In the genomic region with DNA sequence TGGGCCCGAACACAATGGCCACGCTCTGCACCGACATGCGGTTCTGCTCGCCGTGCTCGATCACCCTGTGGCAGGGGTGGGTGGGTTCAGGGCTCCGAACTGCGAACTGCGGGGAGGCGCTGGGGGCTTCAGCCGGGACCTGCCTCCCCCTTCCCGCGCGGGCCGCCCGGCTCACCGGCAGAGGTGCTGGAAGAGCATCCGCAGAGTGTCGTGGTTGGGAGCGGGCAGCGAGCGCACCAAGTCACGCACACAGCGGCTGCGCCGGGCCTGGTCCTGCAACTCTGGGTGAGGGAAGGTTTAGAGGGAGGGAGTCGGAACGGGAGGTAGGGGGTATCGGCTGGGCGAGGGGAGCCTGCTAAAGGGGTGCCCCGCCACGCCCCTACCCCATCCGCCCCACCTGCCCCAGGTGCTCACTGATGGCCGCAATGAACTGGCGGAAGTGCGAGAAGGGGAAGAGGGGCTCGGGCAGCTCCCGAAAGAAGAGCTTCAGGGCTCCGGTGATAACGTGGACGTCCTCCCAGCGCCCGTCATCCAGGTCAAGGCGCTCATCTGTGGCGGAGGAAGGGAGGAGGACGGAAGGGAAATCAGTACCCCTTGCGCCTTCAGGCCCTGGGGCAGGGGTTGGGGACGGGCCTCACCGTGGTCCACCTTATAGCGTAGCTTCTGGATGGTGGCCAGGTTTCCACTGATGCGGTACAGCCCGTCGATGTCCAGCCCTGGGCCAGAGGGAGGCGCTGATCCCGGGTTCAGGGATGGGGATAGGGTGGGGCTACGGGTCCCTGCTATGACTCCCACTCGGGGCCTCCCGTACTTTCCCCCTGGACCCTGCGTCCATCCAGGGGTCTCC, we compare ENCODE assay signal across 11 cellular contexts. TPM values are rescaled to one million over a fixed set of nuclear protein-coding genes. Genes with fewer than 3 reads are reported as not detected.
DNase-seq lines count a peak whose midpoint lies in the region; ATAC-seq and TF ChIP-seq lines count a peak whose summit lies in the region.
"Had no signal": no experiment of that assay in that cellular context is flagged by ENCODE, and none has a peak within 500 bp of the region (broad histone marks: within the 10 kb centered on the region; RNA-seq: fewer than 3 reads in every experiment).

No MANE protein-coding gene starts in this region.

- DNase-seq in H9 (peak; percentile 41), dorsolateral prefrontal cortex (no peak), mesenchymal stem cell (no peak), stomach (no peak), AG08396 (ENCODE audit: low spot score) (no peak), PC-3 (no peak)
- no peak for DNase-seq in activated CD4-positive, alpha-beta T cell treated with anti-CD3 and anti-CD28 coated beads, Interleukin-2, amount 50 U/mL, for 4 hours

- POLR2A ChIA-PET in PC-3 (lab: Charles Lee; ENCODE audit: unreplicated experiment), result no interaction called here

- H3K36me3 ChIP-seq in mesenchymal stem cell (ENCODE audit: control insufficient read depth in 1 of 2, insufficient read depth in 2 of 2, low read depth in 1 of 2, low read length in 2 of 2) (peaks cover 15 to 21% of the 10 kb centered on the region in 2 experiments), stomach (peaks cover 15 to 73% (median 62%) of the 10 kb centered on the region in 4 donors), PC-3 (ENCODE audit: low read depth, low read length) (peaks cover 36% of the 10 kb centered on the region; the same call in 1 of the 2 replicates)
- H3K36me3 ChIP-seq: pancreas had no signal

- H3K9me2 ChIP-seq in PC-3 (replicated peaks; ENCODE audit: low read length), result no peaks in the 10 kb centered on the region
- H3K9me2 ChIP-seq: SK-N-SH had no signal

- BruUV-seq in PC-3 (replicated peaks; lab: Mats Ljungman, UMichigan), result no TSS peak

- H3K36me3 Mint-ChIP-seq in H9 (ENCODE audit: insufficient read depth in 1 of 3, low read depth in 3 of 3), result peaks cover 0 to 7% (median 7%) of the 10 kb centered on the region in 3 experiments; a peak in 4 of 7 replicates

- H4K8ac ChIP-seq in H9 (replicated peaks; ENCODE audit: insufficient read length, low read depth, low read length), result no peak overlapping the region
- peak overlapping the region; percentile 89 for H4K8ac ChIP-seq in mesenchymal stem cell (ENCODE audit: low read length)

- H3F3A ChIP-seq in PC-3 (ENCODE audit: low read length, unreplicated experiment), result no peaks in the 10 kb centered on the region

- ATAC-seq in PC-3 (no peak), GM19324 (IDR thresholded peaks at IDR 0.05; ENCODE audit: low FRiP score, unreplicated experiment) (no peak)

- no peaks in the 10 kb centered on the region for H3K27me3 ChIP-seq in H9 (ENCODE audit: insufficient read depth, low read length)
- H3K27me3 ChIP-seq in dorsolateral prefrontal cortex, result no peaks in the 10 kb centered on the region
- H3K27me3 ChIP-seq in mesenchymal stem cell (ENCODE audit: control insufficient read depth in 1 of 2, insufficient read depth in 1 of 2, low read length in 2 of 2), result peaks cover 0 to 15% of the 10 kb centered on the region in 2 experiments
- H3K27me3 ChIP-seq in stomach, result no peaks in the 10 kb centered on the region
- no peaks in the 10 kb centered on the region for H3K27me3 ChIP-seq in PC-3 (ENCODE audit: low read length)
- H3K27me3 ChIP-seq: pancreas had no signal

- peaks cover 2% of the 10 kb centered on the region; the same call in 1 of the 2 replicates for H3K4me1 ChIP-seq in H9 (ENCODE audit: insufficient read depth, low read length)
- H3K4me1 ChIP-seq in mesenchymal stem cell (ENCODE audit: control insufficient read depth, insufficient read depth, low read depth, low read length), result peaks cover 9% of the 10 kb centered on the region
- peaks cover 8 to 15% (median 11%) of the 10 kb centered on the region in 4 donors for H3K4me1 ChIP-seq in stomach
- no peaks in the 10 kb centered on the region for H3K4me1 ChIP-seq in PC-3 (ENCODE audit: insufficient read depth, low read length)

- no peak overlapping the region for H2AFZ ChIP-seq in H9 (ENCODE audit: low read length)
- peak overlapping the region; percentile 55 for H2AFZ ChIP-seq in mesenchymal stem cell (ENCODE audit: low read depth, low read length)
- no peak overlapping the region for H2AFZ ChIP-seq in PC-3 (ENCODE audit: low read length)

- WGBS in H9 (ENCODE audit: extremely low coverage, insufficient read length, low lambda C conversion rate), result no CpG with 5 or more reads among the region's 60 CpGs
- WGBS in mesenchymal stem cell, result 94% methylated on average over 59 of the region's 60 CpGs
- 76 to 86% (median 82%) methylated on average over 52 to 60 of the region's 60 CpGs for WGBS in stomach, 5 donors

- no peaks in the 10 kb centered on the region for H3K9me3 ChIP-seq in H9 (ENCODE audit: control insufficient read depth, low read depth, low read length)
- no peaks in the 10 kb centered on the region for H3K9me3 ChIP-seq in mesenchymal stem cell (ENCODE audit: control insufficient read depth, low read length)
- no peaks in the 10 kb centered on the region for H3K9me3 ChIP-seq in stomach
- no peaks in the 10 kb centered on the region for H3K9me3 ChIP-seq in PC-3 (ENCODE audit: low read length)
- H3K9me3 ChIP-seq: pancreas, SK-N-SH had no signal

- H4K20me1 ChIP-seq in H9 (ENCODE audit: control insufficient read depth, insufficient read depth, insufficient read length) (no peaks in the 10 kb centered on the region), PC-3 (ENCODE audit: low read length) (no peaks in the 10 kb centered on the region)

- no peaks in the 10 kb centered on the region for H3K9me3 Mint-ChIP-seq in H9
- H3K9me3 Mint-ChIP-seq: CD8-positive, alpha-beta T cell had no signal

- no peak overlapping the region for H4K5ac ChIP-seq in H9 (ENCODE audit: insufficient read length, low read depth, low read length)

- H4K91ac ChIP-seq in H9 (ENCODE audit: insufficient read length, low read depth, low read length) (no peak overlapping the region), mesenchymal stem cell (ENCODE audit: low read length) (peak overlapping the region; percentile 70)

- no peak overlapping the region for H3K4me2 ChIP-seq in H9 (ENCODE audit: insufficient read depth, insufficient read length, low read length)
- H3K4me2 ChIP-seq in mesenchymal stem cell (ENCODE audit: low read length, poor library complexity, severe bottlenecking), result peak overlapping the region; percentile 12
- no peak overlapping the region for H3K4me2 ChIP-seq in PC-3 (ENCODE audit: low read length)

- peaks cover 6 to 15% of the 10 kb centered on the region in 2 experiments for H3K4me1 Mint-ChIP-seq in H9

- peaks cover 11% of the 10 kb centered on the region for H3K27me3 Mint-ChIP-seq in H9 (ENCODE audit: low read depth)

- CTCF ChIA-PET in PC-3 (lab: Charles Lee), result interaction anchor here (4.0 kb wide), 1 partner anchor 30 kb away, joined by 45 read pairs; no protein-coding TSS in a partner anchor

- H3K18ac ChIP-seq in H9 (ENCODE audit: insufficient read length, low read depth, low read length), result peak overlapping the region; percentile 55
- H3K18ac ChIP-seq in mesenchymal stem cell (ENCODE audit: low read depth in 1 of 2, low read length in 2 of 2), result peak overlapping the region in 1 of 2 experiments; percentile 29

- H3K27ac ChIP-seq in H9 (ENCODE audit: insufficient read length, low read depth, low read length), result no peak overlapping the region
- peak overlapping the region in 5 of 59 donors; percentile 6 to 53 (median 32) for H3K27ac ChIP-seq in dorsolateral prefrontal cortex
- H3K27ac ChIP-seq in mesenchymal stem cell (ENCODE audit: low read length, poor library complexity, severe bottlenecking), result no peak overlapping the region
- no peak overlapping the region for H3K27ac ChIP-seq in stomach
- no peak overlapping the region for H3K27ac ChIP-seq in PC-3 (ENCODE audit: low read length)
- H3K27ac ChIP-seq: pancreas had no signal

- H3K4me3 ChIP-seq in dorsolateral prefrontal cortex (peak overlapping the region in 53 of 59 donors; percentile 10 to 57 (median 38)), mesenchymal stem cell (ENCODE audit: insufficient read depth in 1 of 2, low read depth in 1 of 2, low read length in 2 of 2) (peak overlapping the region in 1 of 2 experiments; percentile 47), stomach (peak overlapping the region; percentile 21 to 31 (median 30)), PC-3 (ENCODE audit: low read length) (no peak overlapping the region)

- H3T11ph ChIP-seq in H9 (ENCODE audit: low read length), result no peak overlapping the region

- H3K4me3 Mint-ChIP-seq in H9, result no peak overlapping the region
- H3K4me3 Mint-ChIP-seq: CD8-positive, alpha-beta T cell had no signal

- no peak overlapping the region for H3K14ac ChIP-seq in H9 (ENCODE audit: insufficient read depth, low read length)
- H3K14ac ChIP-seq in mesenchymal stem cell (ENCODE audit: low read length in 2 of 2), result no peak overlapping the region

- no peak for TF ChIP-seq CTCF in H9 (conservative IDR thresholded peaks at IDR 0.05)
- no peak for TF ChIP-seq CTCF in dorsolateral prefrontal cortex (IDR thresholded peaks at IDR 0.05 in 54 of 56, conservative IDR thresholded peaks at IDR 0.05 in 2 of 56; ENCODE audit: low read depth in 1 of 56, partially characterized antibody in 56 of 56)
- TF ChIP-seq CTCF in stomach (IDR thresholded peaks at IDR 0.05), result no peak
- TF ChIP-seq CTCF in PC-3 (conservative IDR thresholded peaks at IDR 0.05; ENCODE audit: low read depth, low read length), result no peak

- H3K4ac ChIP-seq in H9 (ENCODE audit: low read depth, low read length) (no peak overlapping the region), mesenchymal stem cell (ENCODE audit: low read depth in 1 of 2, low read length in 2 of 2) (no peak overlapping the region)

- H3K79me1 ChIP-seq in H9 (ENCODE audit: insufficient read depth, low read depth, low read length, poor library complexity, severe bottlenecking), result no peaks in the 10 kb centered on the region
- no peaks in the 10 kb centered on the region for H3K79me1 ChIP-seq in mesenchymal stem cell (replicated peaks; ENCODE audit: low read length, poor library complexity, severe bottlenecking)

- TF ChIP-seq POLR2A in stomach (IDR thresholded peaks at IDR 0.05), result no peak

- H2BK120ac ChIP-seq in H9 (ENCODE audit: low read depth, low read length, poor library complexity, severe bottlenecking) (no peak overlapping the region), mesenchymal stem cell (ENCODE audit: low read depth, low read length) (peak overlapping the region; percentile 13)

- no peak overlapping the region for H2BK20ac ChIP-seq in H9 (ENCODE audit: low read depth, low read length, poor library complexity, severe bottlenecking)

- H3K27ac Mint-ChIP-seq in H9, result no peak overlapping the region

- H2BK12ac ChIP-seq in H9 (ENCODE audit: insufficient read length, low read depth, low read length) (no peak overlapping the region), mesenchymal stem cell (ENCODE audit: low read length in 2 of 2) (no peak overlapping the region)

- H2BK5ac ChIP-seq in H9 (ENCODE audit: insufficient read length, low read length), result no peak overlapping the region
- no peak overlapping the region for H2BK5ac ChIP-seq in mesenchymal stem cell (ENCODE audit: low read depth, low read length, poor library complexity, severe bottlenecking)

- H3K23ac ChIP-seq in H9 (ENCODE audit: insufficient read length, low read depth, low read length) (no peak overlapping the region), mesenchymal stem cell (ENCODE audit: low read length in 2 of 2) (no peak overlapping the region)

- H2AK5ac ChIP-seq in H9 (ENCODE audit: insufficient read length, low read length) (no peak overlapping the region), mesenchymal stem cell (ENCODE audit: low read length, severe bottlenecking) (no peak overlapping the region)

- H2BK15ac ChIP-seq in H9 (ENCODE audit: low read depth, low read length), result no peak overlapping the region
- no peak overlapping the region for H2BK15ac ChIP-seq in mesenchymal stem cell (ENCODE audit: low read depth, poor library complexity, severe bottlenecking)

- TF ChIP-seq EP300 in stomach (IDR thresholded peaks at IDR 0.05), result no peak

- no peak overlapping the region for H3K9ac ChIP-seq in H9 (ENCODE audit: extremely low read depth, insufficient read length, low read length)
- peak overlapping the region; percentile 57 for H3K9ac ChIP-seq in mesenchymal stem cell (ENCODE audit: low read length)
- no peak overlapping the region for H3K9ac ChIP-seq in PC-3 (ENCODE audit: low read length)
- H3K9ac ChIP-seq: SK-N-SH had no signal

- no peak overlapping the region for H3K56ac ChIP-seq in H9 (ENCODE audit: insufficient read length, low read depth, low read length)

- intact Hi-C loops in dorsolateral prefrontal cortex (cut with DNase I), result no loop called here
- intact Hi-C loops in stomach (cut with DNase I; ENCODE audit: low total_unique reads), result no loop called here
- intact Hi-C loops in PC-3 (cut with micrococcal nuclease), result loop anchor here (1.0 kb wide), 1 partner anchor 30 kb away; no protein-coding TSS in a partner anchor

- no peaks in the 10 kb centered on the region for H3K79me2 ChIP-seq in H9 (ENCODE audit: insufficient read depth, low read length)
- H3K79me2 ChIP-seq in PC-3 (ENCODE audit: low read length), result no peaks in the 10 kb centered on the region

- H3K23me2 ChIP-seq in H9 (ENCODE audit: insufficient read length, low read depth, low read length, poor library complexity, severe bottlenecking), result no peaks in the 10 kb centered on the region

RNA-seq across cellular contexts. Expression of a gene that starts 36.9 kb away (rescaled TPM):
- total RNA-seq in H9 (2021) (9.9 and 11.4 TPM in 2 replicates), dorsolateral prefrontal cortex (10 to 100 TPM in 119 of 120 experiments, 1 to 10 TPM in 1; 9.6 to 37.2 (median 18.9) TPM), stomach (100 to 1,000 TPM in 2 of 5 donors, 10 to 100 TPM in 3; 25.9 to 390 (median 65.3) TPM), PC-3 (2014; rRNA removed) (119 and 134 TPM in 2 replicates)
- 0.75 TPM for polyA plus RNA-seq in mesenchymal stem cell (2013, experiment 1 of 2)
- 0.51 TPM for polyA plus RNA-seq in mesenchymal stem cell (2013, experiment 2 of 2)
- 10 to 100 TPM in 2 of 3 donors, 1 to 10 TPM in 1; 7.7 to 45.9 (median 13.0) TPM for polyA plus RNA-seq in stomach
